Comparison of ENCODE assay signal across 8 cellular contexts in genomic region chr10:59872892-59873463, GRCh38. TPM values are rescaled to one million over a fixed set of nuclear protein-coding genes. Genes with fewer than 3 reads are reported as not detected.
DNase-seq lines count a peak whose midpoint lies in the region; ATAC-seq, FAIRE-seq and TF ChIP-seq lines count a peak whose summit lies in the region.

No MANE protein-coding gene starts in this region.

- peak overlapping the region; percentile 47 for H3K27ac ChIP-seq in astrocyte (ENCODE audit: low read depth, low read length)
- H3K27ac ChIP-seq in transverse colon: peak overlapping the region; percentile 63 to 83 (median 75)
- peak overlapping the region in 4 of 8 donors; percentile 19 to 52 (median 32) for H3K27ac ChIP-seq in spleen

- H3K36me3 ChIP-seq in astrocyte (ENCODE audit: insufficient read depth, low read length) (no peaks in the 10 kb centered on the region), transverse colon (no peaks in the 10 kb centered on the region), spleen (no peaks in the 10 kb centered on the region)

- POLR2A ChIA-PET in activated CD4-positive, alpha-beta T cell treated with anti-CD3 and anti-CD28 coated beads, Interleukin-2, amount 10 ng/mL, durations not matched to agents 7 days and 5 days (lab: Charles Lee): no interaction called here

- peak overlapping the region; percentile 8 for H2AFZ ChIP-seq in astrocyte (ENCODE audit: low read depth, low read length)

- TF ChIP-seq POLR2A in transverse colon (IDR thresholded peaks at IDR 0.05): no peak
- no peak for TF ChIP-seq POLR2A in spleen (IDR thresholded peaks at IDR 0.05)

- no peaks in the 10 kb centered on the region for H3K27me3 Mint-ChIP-seq in activated CD4-positive, alpha-beta T cell treated with anti-CD3 and anti-CD28 coated beads, Interleukin-2, amount 10 ng/mL, durations not matched to agents 7 days and 5 days
- H3K27me3 Mint-ChIP-seq in astrocyte (ENCODE audit: low read depth, unreplicated experiment): no peaks in the 10 kb centered on the region

- H3K9me3 ChIP-seq in astrocyte (ENCODE audit: insufficient read depth, low read depth, low read length): no peaks in the 10 kb centered on the region
- H3K9me3 ChIP-seq in transverse colon: no peaks in the 10 kb centered on the region
- no peaks in the 10 kb centered on the region for H3K9me3 ChIP-seq in spleen

- H3K4me3 Mint-ChIP-seq in activated CD4-positive, alpha-beta T cell treated with anti-CD3 and anti-CD28 coated beads, Interleukin-2, amount 10 ng/mL, durations not matched to agents 7 days and 5 days: peak overlapping the region; percentile 29
- H3K4me3 Mint-ChIP-seq in astrocyte (ENCODE audit: unreplicated experiment): peak overlapping the region; percentile 78

- ATAC-seq in HG02870 (IDR thresholded peaks at IDR 0.05; ENCODE audit: unreplicated experiment): no peak

- WGBS in transverse colon (ENCODE audit: low coverage in 1 of 2), 2 donors: 32 to 43% methylated on average over 4 to 7 of the region's 7 CpGs
- WGBS in spleen, 5 donors: 49 to 66% (median 56%) methylated on average over 7 of the region's 7 CpGs

- peaks cover 4% of the 10 kb centered on the region for H3K36me3 Mint-ChIP-seq in activated CD4-positive, alpha-beta T cell treated with anti-CD3 and anti-CD28 coated beads, Interleukin-2, amount 10 ng/mL, durations not matched to agents 7 days and 5 days (ENCODE audit: low read depth)
- no peaks in the 10 kb centered on the region for H3K36me3 Mint-ChIP-seq in astrocyte (ENCODE audit: low read depth, unreplicated experiment)

- H3K4me3 ChIP-seq in astrocyte (ENCODE audit: insufficient read depth, low read depth, low read length) (peak overlapping the region; percentile 27), transverse colon (peak overlapping the region in 2 of 4 donors; percentile 13), spleen (no peak overlapping the region)

- in situ Hi-C loops in transverse colon (cut with MboI; ENCODE audit: low pct_ligation_motif_present in 1 of 4, low pct_unique_long_range_greater_than_20kb in 1 of 4, low sequenced_read_pairs in 3 of 4): no loop called here

- TF ChIP-seq EP300 in transverse colon (IDR thresholded peaks at IDR 0.05; ENCODE audit: low read depth): no peak

- no peak for TF ChIP-seq CTCF in astrocyte (IDR thresholded peaks at IDR 0.05; ENCODE audit: insufficient read depth, low read depth, low read length)
- no peak for TF ChIP-seq CTCF in transverse colon (IDR thresholded peaks at IDR 0.05)
- TF ChIP-seq CTCF in spleen (IDR thresholded peaks at IDR 0.05 in 8 of 11, conservative IDR thresholded peaks at IDR 0.05 in 3 of 11): no peak

- H3K27me3 ChIP-seq in astrocyte (ENCODE audit: insufficient read depth, low read length) (no peaks in the 10 kb centered on the region), transverse colon (no peaks in the 10 kb centered on the region), spleen (replicated peaks in 1 of 7) (no peaks in the 10 kb centered on the region)

- peaks cover 91% of the 10 kb centered on the region for H3K79me2 ChIP-seq in astrocyte (ENCODE audit: insufficient read depth, low read length)

- H3K9me3 Mint-ChIP-seq in activated CD4-positive, alpha-beta T cell treated with anti-CD3 and anti-CD28 coated beads, Interleukin-2, amount 10 ng/mL, durations not matched to agents 7 days and 5 days: no peaks in the 10 kb centered on the region
- H3K9me3 Mint-ChIP-seq in astrocyte (ENCODE audit: unreplicated experiment): peaks cover 2% of the 10 kb centered on the region

- H3K4me1 ChIP-seq in astrocyte (ENCODE audit: insufficient read depth, low read length) (peaks cover 26% of the 10 kb centered on the region), transverse colon (peaks cover 21 to 71% (median 37%) of the 10 kb centered on the region in 4 donors), spleen (peaks cover 14 to 76% (median 44%) of the 10 kb centered on the region in 6 donors)

- peak; percentile 94 for FAIRE-seq in astrocyte (lab: Jason Lieb, UNC)

- peak overlapping the region; percentile 77 for H3K4me2 ChIP-seq in astrocyte (ENCODE audit: low read length)

- peaks cover 42% of the 10 kb centered on the region for H3K4me1 Mint-ChIP-seq in activated CD4-positive, alpha-beta T cell treated with anti-CD3 and anti-CD28 coated beads, Interleukin-2, amount 10 ng/mL, durations not matched to agents 7 days and 5 days
- H3K4me1 Mint-ChIP-seq in astrocyte (ENCODE audit: low read depth, unreplicated experiment): peaks cover 37% of the 10 kb centered on the region

- DNase-seq in activated CD4-positive, alpha-beta T cell treated with anti-CD3 and anti-CD28 coated beads, Interleukin-2, amount 10 ng/mL, durations not matched to agents 7 days and 5 days: no peak
- no peak for DNase-seq in activated CD4-positive, alpha-beta T cell treated with anti-CD3 and anti-CD28 coated beads for 4 hours
- DNase-seq in astrocyte (ENCODE audit: low read depth) (peak; percentile 95), iris pigment epithelial cell (ENCODE audit: low read depth) (peak; percentile 97), transverse colon (peak; percentile 49), spleen (no peak), epidermal melanocyte (ENCODE audit: insufficient read length, low spot score) (no peak)

- no peak overlapping the region for H3K9ac ChIP-seq in astrocyte (ENCODE audit: low read length)

- intact Hi-C loops in transverse colon (cut with DNase I; ENCODE audit: low total_unique reads): no loop called here
- intact Hi-C loops in spleen (cut with DNase I; ENCODE audit: low total_unique reads): no loop called here

- H4K20me1 ChIP-seq in astrocyte (ENCODE audit: insufficient read depth, low read length): peaks cover 19% of the 10 kb centered on the region

- peak overlapping the region; percentile 58 for H3K27ac Mint-ChIP-seq in activated CD4-positive, alpha-beta T cell treated with anti-CD3 and anti-CD28 coated beads, Interleukin-2, amount 10 ng/mL, durations not matched to agents 7 days and 5 days
- H3K27ac Mint-ChIP-seq in astrocyte (ENCODE audit: unreplicated experiment): peak overlapping the region; percentile 84

- CTCF ChIA-PET in activated CD4-positive, alpha-beta T cell treated with anti-CD3 and anti-CD28 coated beads, Interleukin-2, amount 10 ng/mL, durations not matched to agents 7 days and 5 days (lab: Charles Lee): interaction anchor here (1.0 to 1.6 kb wide), 6 partner anchors 8 to 34 kb away, joined by 3 to 5 read pairs (median 4); partner anchors contain the start of gene CCDC6

RNA-seq across cellular contexts. Expression of gene CCDC6, which starts 33.4 kb away (rescaled TPM):
- total RNA-seq in activated CD4-positive, alpha-beta T cell treated with anti-CD3 and anti-CD28 coated beads, Interleukin-2, amount 10 ng/mL, durations not matched to agents 7 days and 5 days: 10 to 100 TPM; 18.9 to 21.8 TPM
- total RNA-seq in astrocyte (69.4 and 73.9 TPM in 2 replicates), transverse colon (10 to 100 TPM; 26.2 to 56.7 (median 49.5) TPM), spleen (10 to 100 TPM; 29.3 to 55.1 (median 41.3) TPM)
- 10 to 100 TPM in 2 of 3 donors, 1 to 10 TPM in 1; 8.7 to 13.9 (median 13.7) TPM for polyA plus RNA-seq in spleen

Comparison
In these comparisons a context has a peak if more than half of its experiments do, and no peak if none do; other contexts are left out.
1. DNase-seq: peak in astrocyte (single experiment), iris pigment epithelial cell (single experiment) and transverse colon (single experiment); none in activated CD4-positive, alpha-beta T cell treated with anti-CD3 and anti-CD28 coated beads, Interleukin-2, amount 10 ng/mL, durations not matched to agents 7 days and 5 days (single experiment), activated CD4-positive, alpha-beta T cell treated with anti-CD3 and anti-CD28 coated beads for 4 hours (0 of 2), spleen (single experiment) and epidermal melanocyte (single experiment).